In the genomic region with DNA sequence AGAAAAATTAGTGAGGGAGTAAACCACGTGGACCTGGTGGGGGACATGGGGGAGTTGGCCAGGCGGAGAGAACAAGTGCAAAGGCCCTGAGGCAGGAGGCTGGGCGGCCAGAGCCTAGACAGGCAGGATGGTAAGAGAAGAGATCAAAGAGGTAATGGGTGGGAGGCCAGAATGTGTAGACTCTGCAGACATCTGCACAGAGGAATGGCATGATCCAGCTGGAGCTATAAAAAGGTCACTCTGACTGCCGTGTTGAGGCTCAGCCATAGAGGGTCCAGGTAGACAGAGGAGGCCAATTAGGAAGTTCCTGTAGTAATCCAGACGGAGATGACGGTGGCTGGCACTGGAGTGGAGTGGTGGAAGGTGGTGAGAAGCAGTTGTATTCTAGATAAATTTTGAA, we compare ENCODE assay signal across 16 cellular contexts. TPM values are rescaled to one million over a fixed set of nuclear protein-coding genes. Genes with fewer than 3 reads are reported as not detected.
DNase-seq lines count a peak whose midpoint lies in the region; ATAC-seq, FAIRE-seq and TF ChIP-seq lines count a peak whose summit lies in the region.
"Had no signal": no experiment of that assay in that cellular context is flagged by ENCODE, and none has a peak within 500 bp of the region (broad histone marks: within the 10 kb centered on the region; RNA-seq: fewer than 3 reads in every experiment).

No MANE protein-coding gene starts in this region.

- H3K4me1 ChIP-seq in HepG2 (ENCODE audit: insufficient read depth, low read length) (peaks cover 86% of the 10 kb centered on the region), skeletal muscle satellite cell (ENCODE audit: control insufficient read depth, insufficient read depth, low read length) (peaks cover 79% of the 10 kb centered on the region)

- no peaks in the 10 kb centered on the region for H3K27me3 Mint-ChIP-seq in CD4-positive, alpha-beta T cell
- H3K27me3 Mint-ChIP-seq in activated T-helper 2 cell treated with anti-CD3 and anti-CD28 coated beads, Interferon-gamma antibody, Interleukin-2, Interleukin-4, amounts not matched to agents 10 μg/mL and 5 μg/mL and 100 μg/mL, durations not matched to agents 14 hours and 24 hours and 36 hours (ENCODE audit: low read depth), result no peaks in the 10 kb centered on the region

- no peak for TF ChIP-seq EP300 in HepG2 (IDR thresholded peaks at IDR 0.05; ENCODE audit: low read depth in 2 of 2, low read length in 2 of 2)
- TF ChIP-seq EP300 in HepG2 (CRISPR knock-in tag; IDR thresholded peaks at IDR 0.05; ENCODE audit: borderline replicate concordance), result no peak

- H3K9me3 Mint-ChIP-seq in CD4-positive, alpha-beta T cell, result no peaks in the 10 kb centered on the region
- no peaks in the 10 kb centered on the region for H3K9me3 Mint-ChIP-seq in activated T-helper 2 cell treated with anti-CD3 and anti-CD28 coated beads, Interferon-gamma antibody, Interleukin-2, Interleukin-4, amounts not matched to agents 10 μg/mL and 5 μg/mL and 100 μg/mL, durations not matched to agents 14 hours and 24 hours and 36 hours
- H3K9me3 Mint-ChIP-seq: HFFc6 had no signal

- H3K9me3 ChIP-seq in CD4-positive, alpha-beta T cell (ENCODE audit: control insufficient read depth, low read length), result no peaks in the 10 kb centered on the region
- no peaks in the 10 kb centered on the region for H3K9me3 ChIP-seq in HepG2 (ENCODE audit: low read length)
- H3K9me3 ChIP-seq in skeletal muscle satellite cell (replicated peaks; ENCODE audit: low read length), result no peaks in the 10 kb centered on the region
- H3K9me3 ChIP-seq: ovary had no signal

- no peak for TF ChIP-seq RAD21 in HepG2 (CRISPR knock-in tag; IDR thresholded peaks at IDR 0.05)

- TF ChIP-seq POLR2A in HepG2 (IDR thresholded peaks at IDR 0.05; ENCODE audit: insufficient read depth in 1 of 2, low read depth in 2 of 2, low read length in 2 of 2), result no peak

- ATAC-seq in CD4-positive, alpha-beta T cell (ENCODE audit: poor library complexity), result no peak
- ATAC-seq in HepG2, result no peak
- ATAC-seq in GM21576 (IDR thresholded peaks at IDR 0.05; ENCODE audit: unreplicated experiment), result no peak

- BruUV-seq in HepG2 (replicated peaks; lab: Mats Ljungman, UMichigan), result no TSS peak

- H3K27ac Mint-ChIP-seq in CD4-positive, alpha-beta T cell, result no peak overlapping the region
- peak overlapping the region; percentile 33 for H3K27ac Mint-ChIP-seq in activated T-helper 2 cell treated with anti-CD3 and anti-CD28 coated beads, Interferon-gamma antibody, Interleukin-2, Interleukin-4, amounts not matched to agents 10 μg/mL and 5 μg/mL and 100 μg/mL, durations not matched to agents 14 hours and 24 hours and 36 hours
- H3K27ac Mint-ChIP-seq: HFFc6 had no signal

- peaks cover 52% of the 10 kb centered on the region for H3K4me1 Mint-ChIP-seq in CD4-positive, alpha-beta T cell (ENCODE audit: low read depth)
- peaks cover 57% of the 10 kb centered on the region for H3K4me1 Mint-ChIP-seq in activated T-helper 2 cell treated with anti-CD3 and anti-CD28 coated beads, Interferon-gamma antibody, Interleukin-2, Interleukin-4, amounts not matched to agents 10 μg/mL and 5 μg/mL and 100 μg/mL, durations not matched to agents 14 hours and 24 hours and 36 hours (ENCODE audit: low read depth)

- H3K4me3 ChIP-seq in HepG2 (replicated peaks in 1 of 3; ENCODE audit: insufficient read depth in 1 of 3, low read depth in 2 of 3, low read length in 3 of 3), result no peak overlapping the region
- no peak overlapping the region for H3K4me3 ChIP-seq in skeletal muscle satellite cell (ENCODE audit: low read length)
- H3K4me3 ChIP-seq: ovary had no signal

- H3K4me3 Mint-ChIP-seq in CD4-positive, alpha-beta T cell, result peak overlapping the region; percentile 64
- peak overlapping the region; percentile 24 for H3K4me3 Mint-ChIP-seq in activated T-helper 2 cell treated with anti-CD3 and anti-CD28 coated beads, Interferon-gamma antibody, Interleukin-2, Interleukin-4, amounts not matched to agents 10 μg/mL and 5 μg/mL and 100 μg/mL, durations not matched to agents 14 hours and 24 hours and 36 hours (ENCODE audit: low read depth)
- H3K4me3 Mint-ChIP-seq: HFFc6 had no signal

- POLR2A ChIA-PET in CD4-positive, alpha-beta T cell (lab: Charles Lee), result interaction anchor here (0.6 kb wide), 1 partner anchor 20 kb away, joined by 3 read pairs; no protein-coding TSS in a partner anchor
- POLR2A ChIA-PET in HepG2 (lab: Yijun Ruan, JAX), result interaction anchor here (11.8 kb wide), 1 partner anchor 12 kb away, joined by 303 read pairs; no protein-coding TSS in a partner anchor

- intact Hi-C loops in CD4-positive, alpha-beta T cell (cut with DNase I, micrococcal nuclease), result loop anchor here in 1 of 2 experiments (5.0 to 10.0 kb wide), 5 partner anchors 54 to 1237 kb away; partner anchors contain the start of genes DFFA, PEX14, RERE and SPSB1
- intact Hi-C loops in activated T-helper 2 cell treated with anti-CD3 and anti-CD28 coated beads, Interferon-gamma antibody, Interleukin-2, Interleukin-4, amounts not matched to agents 10 μg/mL and 5 μg/mL and 100 μg/mL, durations not matched to agents 14 hours and 24 hours and 36 hours (cut with micrococcal nuclease), result loop anchor here (2.0 to 5.0 kb wide), 2 partner anchors 44 to 77 kb away; no protein-coding TSS in a partner anchor
- intact Hi-C loops in HepG2 (cut with micrococcal nuclease; ENCODE audit: unreplicated experiment), result no loop called here

- WGBS in HepG2 (ENCODE audit: low lambda C conversion rate), result 89% methylated on average over 6 of the region's 6 CpGs

- H3K9ac ChIP-seq in HepG2 (ENCODE audit: insufficient read depth, low read depth, low read length) (no peak overlapping the region), skeletal muscle satellite cell (ENCODE audit: low read depth, low read length) (peak overlapping the region; percentile 11)

- no peaks in the 10 kb centered on the region for H4K20me1 ChIP-seq in HepG2 (ENCODE audit: insufficient read depth, low read length)

- no peak for DNase-seq in CD4-positive, alpha-beta T cell
- DNase-seq in activated T-helper 2 cell treated with anti-CD3 and anti-CD28 coated beads, Interferon-gamma antibody, Interleukin-2, Interleukin-4, amounts not matched to agents 10 μg/mL and 5 μg/mL and 100 μg/mL, durations not matched to agents 14 hours and 24 hours and 36 hours (ENCODE audit: low spot score), result no peak
- no peak for DNase-seq in HepG2 (ENCODE audit: low spot score)
- DNase-seq in NCI-H2196 (lab: John Stamatoyannopoulos, UW; ENCODE audit: unreplicated experiment), result no peak
- DNase-seq in 8988T, result no peak
- DNase-seq in AG08396 (ENCODE audit: low spot score), result no peak
- DNase-seq: effector memory CD4-positive, alpha-beta T cell; HFFc6; NCI-H524; stimulated activated CD4-positive, alpha-beta T cell treated with anti-CD3 and anti-CD28 coated beads, Interleukin-4, amount 100 ng/mL, for 1 hour; stimulated activated naive CD4-positive, alpha-beta T cell had no signal

- no peak for FAIRE-seq in HepG2 (lab: Jason Lieb, UNC)
- FAIRE-seq: GM18507, TTC549 had no signal

- no peak for TF ChIP-seq CTCF in CD4-positive, alpha-beta T cell (IDR thresholded peaks at IDR 0.05)
- TF ChIP-seq CTCF in HepG2 (CRISPR knock-in tag; IDR thresholded peaks at IDR 0.05), result no peak

- H3K27me3 ChIP-seq in CD4-positive, alpha-beta T cell (ENCODE audit: control insufficient read depth, insufficient read depth, low read length), result no peaks in the 10 kb centered on the region
- H3K27me3 ChIP-seq in HepG2 (ENCODE audit: control insufficient read depth in 1 of 2, insufficient read depth in 2 of 2, low read length in 2 of 2), result no peaks in the 10 kb centered on the region; a peak in 1 of 5 replicates
- H3K27me3 ChIP-seq in skeletal muscle satellite cell (ENCODE audit: control insufficient read depth, insufficient read depth, low read length), result no peaks in the 10 kb centered on the region
- H3K27me3 ChIP-seq: ovary had no signal

- peaks cover 9% of the 10 kb centered on the region for H3K79me2 ChIP-seq in HepG2 (ENCODE audit: insufficient read depth, low read length)

- no peak overlapping the region for H3K4me2 ChIP-seq in HepG2 (ENCODE audit: low read depth, low read length)
- peak overlapping the region; percentile 12 for H3K4me2 ChIP-seq in skeletal muscle satellite cell (ENCODE audit: low read length)

- CTCF ChIA-PET in CD4-positive, alpha-beta T cell (lab: Charles Lee), result interaction anchor here (1.1 kb wide), 1 partner anchor 29 kb away, joined by 3 read pairs; no protein-coding TSS in a partner anchor
- CTCF ChIA-PET in HepG2 (lab: Yijun Ruan, JAX; ENCODE audit: low intra/inter-chr PET ratio, low total read pairs), result no interaction called here

- H3K36me3 ChIP-seq in HepG2 (replicated peaks in 1 of 2; ENCODE audit: control insufficient read depth in 1 of 2, insufficient read depth in 2 of 2, low read length in 2 of 2) (no peaks in the 10 kb centered on the region), skeletal muscle satellite cell (ENCODE audit: insufficient read depth, low read length) (peaks cover 8% of the 10 kb centered on the region)
- H3K36me3 ChIP-seq: ovary had no signal

- H3K27ac ChIP-seq in CD4-positive, alpha-beta T cell (ENCODE audit: low read depth, low read length), result no peak overlapping the region
- no peak overlapping the region for H3K27ac ChIP-seq in HepG2 (ENCODE audit: extremely low read length, insufficient read depth, low read length)

- H3K36me3 Mint-ChIP-seq in CD4-positive, alpha-beta T cell (ENCODE audit: low read depth), result peaks cover 4% of the 10 kb centered on the region
- H3K36me3 Mint-ChIP-seq in activated T-helper 2 cell treated with anti-CD3 and anti-CD28 coated beads, Interferon-gamma antibody, Interleukin-2, Interleukin-4, amounts not matched to agents 10 μg/mL and 5 μg/mL and 100 μg/mL, durations not matched to agents 14 hours and 24 hours and 36 hours (ENCODE audit: low read depth), result peaks cover 41% of the 10 kb centered on the region

- no peak overlapping the region for H2AFZ ChIP-seq in HepG2 (ENCODE audit: low read length)

- in situ Hi-C loops in HepG2 (cut with HindIII; ENCODE audit: extremely low pct_ligation_motif_present, low pct_unique_long_range_greater_than_20kb), result no loop called here

RNA-seq across cellular contexts. Expression of gene H6PD, which starts 3.6 kb away (rescaled TPM):
- total RNA-seq in CD4-positive, alpha-beta T cell, result 10 to 100 TPM; 13.6 to 13.9 TPM
- total RNA-seq in activated T-helper 2 cell treated with anti-CD3 and anti-CD28 coated beads, Interferon-gamma antibody, Interleukin-2, Interleukin-4, amounts not matched to agents 10 μg/mL and 5 μg/mL and 100 μg/mL, durations not matched to agents 14 hours and 24 hours and 36 hours, result 27.1 and 28.0 TPM in 2 replicates
- total RNA-seq in HepG2 (2016; rRNA removed; fragmentation: Illumina TruSeq; extraction: Trizol), result 6.3 and 9.3 TPM in 2 replicates
- 0.79 and 0.81 TPM in 2 replicates for total RNA-seq in HepG2 (2016; cell fraction: cytosol; rRNA removed; fragmentation: Illumina TruSeq; extraction: Trizol; ENCODE audit: low read depth)
- total RNA-seq in HepG2 (2016; cell fraction: insoluble cytoplasmic fraction; rRNA removed; fragmentation: Illumina TruSeq; extraction: Trizol), result 5.4 and 9.4 TPM in 2 replicates
- total RNA-seq in HepG2 (2016; cell fraction: membrane; rRNA removed; fragmentation: Illumina TruSeq; extraction: Trizol), result 2.5 TPM in 2 replicates
- 10.0 and 12.1 TPM in 2 replicates for total RNA-seq in HepG2 (2016; cell fraction: nucleus; rRNA removed; fragmentation: Illumina TruSeq; extraction: Trizol)
- polyA plus RNA-seq in HepG2 (2011; rRNA removed), result 14.1 and 21.5 TPM in 2 replicates
- polyA plus RNA-seq in HepG2 (2011; cell fraction: cytosol; rRNA removed), result 13.3 and 14.5 TPM in 2 replicates
- 26.3 and 26.5 TPM in 2 replicates for polyA plus RNA-seq in HepG2 (2011; cell fraction: nucleus; rRNA removed)
- 10.8 and 11.1 TPM in 2 replicates for polyA plus RNA-seq in HepG2 (2012)
- polyA plus RNA-seq in HepG2 (2016; cell fraction: cytosol; fragmentation: Illumina TruSeq; extraction: Trizol; ENCODE audit: low read depth), result 0.36 TPM in 2 replicates
- polyA plus RNA-seq in HepG2 (2016; cell fraction: insoluble cytoplasmic fraction; fragmentation: Illumina TruSeq; extraction: Trizol; ENCODE audit: low read depth), result 4.2 and 4.6 TPM in 2 replicates
- 0.93 and 0.94 TPM in 2 replicates for polyA plus RNA-seq in HepG2 (2016; cell fraction: membrane; fragmentation: Illumina TruSeq; extraction: Trizol; ENCODE audit: low read depth)
- 15.4 and 16.8 TPM in 2 replicates for polyA plus RNA-seq in HepG2 (2016; cell fraction: nucleus; fragmentation: Illumina TruSeq; extraction: Trizol; ENCODE audit: insufficient read depth, low read depth)
- polyA minus RNA-seq in HepG2 (2011; rRNA and poly(A)+ RNA removed; ENCODE audit: low replicate concordance), result 2.9 and 31.0 TPM in 2 replicates
- polyA minus RNA-seq in HepG2 (2011; cell fraction: cytosol; rRNA and poly(A)+ RNA removed), result 14.3 and 18.7 TPM in 2 replicates
- 7.9 and 11.3 TPM in 2 replicates for polyA minus RNA-seq in HepG2 (2011; cell fraction: nucleus; rRNA and poly(A)+ RNA removed)
- 27.3 and 27.4 TPM in 2 replicates for total RNA-seq in skeletal muscle satellite cell (2012; rRNA removed)

RNA-seq across cellular contexts. Expression of gene SPSB1, which starts 54.6 kb away (rescaled TPM):
- 1 to 10 TPM; 1.9 to 2.3 TPM for total RNA-seq in CD4-positive, alpha-beta T cell
- 7.1 and 7.5 TPM in 2 replicates for total RNA-seq in activated T-helper 2 cell treated with anti-CD3 and anti-CD28 coated beads, Interferon-gamma antibody, Interleukin-2, Interleukin-4, amounts not matched to agents 10 μg/mL and 5 μg/mL and 100 μg/mL, durations not matched to agents 14 hours and 24 hours and 36 hours
- total RNA-seq in HepG2 (2016; rRNA removed; fragmentation: Illumina TruSeq; extraction: Trizol), result 5.0 and 7.1 TPM in 2 replicates
- 2.4 and 2.5 TPM in 2 replicates for total RNA-seq in HepG2 (2016; cell fraction: cytosol; rRNA removed; fragmentation: Illumina TruSeq; extraction: Trizol; ENCODE audit: low read depth)
- total RNA-seq in HepG2 (2016; cell fraction: insoluble cytoplasmic fraction; rRNA removed; fragmentation: Illumina TruSeq; extraction: Trizol), result 5.2 and 5.8 TPM in 2 replicates
- total RNA-seq in HepG2 (2016; cell fraction: membrane; rRNA removed; fragmentation: Illumina TruSeq; extraction: Trizol), result 4.4 and 5.9 TPM in 2 replicates
- total RNA-seq in HepG2 (2016; cell fraction: nucleus; rRNA removed; fragmentation: Illumina TruSeq; extraction: Trizol), result 4.3 and 4.4 TPM in 2 replicates
- polyA plus RNA-seq in HepG2 (2011; rRNA removed), result 8.0 and 10.9 TPM in 2 replicates
- polyA plus RNA-seq in HepG2 (2011; cell fraction: cytosol; rRNA removed), result 8.1 and 8.5 TPM in 2 replicates
- polyA plus RNA-seq in HepG2 (2011; cell fraction: nucleus; rRNA removed), result 5.1 TPM in 2 replicates
- 4.0 and 7.7 TPM in 2 replicates for polyA plus RNA-seq in HepG2 (2012)
- polyA plus RNA-seq in HepG2 (2016; cell fraction: cytosol; fragmentation: Illumina TruSeq; extraction: Trizol; ENCODE audit: low read depth), result 1.9 and 2.2 TPM in 2 replicates
- polyA plus RNA-seq in HepG2 (2016; cell fraction: insoluble cytoplasmic fraction; fragmentation: Illumina TruSeq; extraction: Trizol; ENCODE audit: low read depth), result 7.3 and 7.8 TPM in 2 replicates
- 3.9 and 4.2 TPM in 2 replicates for polyA plus RNA-seq in HepG2 (2016; cell fraction: membrane; fragmentation: Illumina TruSeq; extraction: Trizol; ENCODE audit: low read depth)
- polyA plus RNA-seq in HepG2 (2016; cell fraction: nucleus; fragmentation: Illumina TruSeq; extraction: Trizol; ENCODE audit: insufficient read depth, low read depth), result 3.9 and 4.4 TPM in 2 replicates
- 9.2 and 17.1 TPM in 2 replicates for polyA minus RNA-seq in HepG2 (2011; rRNA and poly(A)+ RNA removed; ENCODE audit: low replicate concordance)
- 3.6 and 6.4 TPM in 2 replicates for polyA minus RNA-seq in HepG2 (2011; cell fraction: cytosol; rRNA and poly(A)+ RNA removed)
- polyA minus RNA-seq in HepG2 (2011; cell fraction: nucleus; rRNA and poly(A)+ RNA removed), result 3.1 and 4.2 TPM in 2 replicates
- 8.6 and 11.4 TPM in 2 replicates for total RNA-seq in skeletal muscle satellite cell (2012; rRNA removed)
